9 cellular contexts compared by ENCODE assay signal in the genomic region with DNA sequence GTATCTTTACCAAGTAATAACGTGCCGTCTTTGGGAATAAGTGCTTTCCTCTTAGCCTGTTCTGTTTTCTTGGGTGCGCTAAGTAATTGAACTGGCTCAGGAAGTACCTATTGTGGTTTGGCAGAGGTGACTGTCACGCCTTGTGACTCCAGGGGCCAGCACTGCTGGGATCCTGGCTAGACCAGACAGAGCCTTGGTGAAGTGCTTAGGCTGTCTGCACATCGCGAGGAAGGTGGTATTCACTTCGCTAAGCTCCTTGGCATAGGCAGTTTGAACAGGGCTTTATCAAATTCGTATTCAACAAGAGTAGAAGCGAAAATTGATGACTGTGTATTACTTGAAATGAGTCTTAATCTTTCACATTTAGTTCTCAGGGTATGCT. TPM values are rescaled to one million over a fixed set of nuclear protein-coding genes. Genes with fewer than 3 reads are reported as not detected.
A peak's percentile ranks its signal among the peaks of the same experiment; 100 is the strongest.
DNase-seq lines count a peak whose midpoint lies in the region; ATAC-seq lines count a peak whose summit lies in the region.
"Had no signal": no experiment of that assay in that cellular context is flagged by ENCODE, and none has a peak within 500 bp of the region (broad histone marks: within the 10 kb centered on the region; RNA-seq: fewer than 3 reads in every experiment).

No MANE protein-coding gene starts in this region.

- DNase-seq in NCI-H1436 (lab: John Stamatoyannopoulos, UW), result peak; percentile 17
- DNase-seq in NCI-H1436 treated with DMSO at 0.1 percent for 48 hours (lab: John Stamatoyannopoulos, UW), result no peak
- peak; percentile 35 for DNase-seq in activated T-helper 1 cell treated with Interleukin-2 at 50 U/mL for 16 hours (ENCODE audit: low read depth)
- peak; percentile 45 for DNase-seq in naive B cell
- no peak for DNase-seq in occipital lobe (lab: John Stamatoyannopoulos, UW)
- no peak for DNase-seq in UCSD-AML1 (lab: John Stamatoyannopoulos, UW; ENCODE audit: unreplicated experiment)
- DNase-seq: left cardiac atrium had no signal

- peaks cover 0 to 10% (median 5%) of the 10 kb centered on the region in 3 donors for H3K27me3 Mint-ChIP-seq in naive B cell

- ATAC-seq in HG03378 (IDR thresholded peaks at IDR 0.05; ENCODE audit: unreplicated experiment) (peak; percentile 42), naive B cell (ENCODE audit: low read depth in 2 of 2) (peak; percentile 89 to 93), GM18520 (IDR thresholded peaks at IDR 0.05; ENCODE audit: unreplicated experiment) (no peak)

- H3K9me3 Mint-ChIP-seq in naive B cell, result no peaks in the 10 kb centered on the region

- peaks cover 12 to 21% (median 14%) of the 10 kb centered on the region in 3 donors for H3K4me1 Mint-ChIP-seq in naive B cell

- H3K36me3 Mint-ChIP-seq in naive B cell, result peaks cover 0 to 7% of the 10 kb centered on the region in 2 donors

- H3K4me3 Mint-ChIP-seq in naive B cell, result peak overlapping the region in 7 of 8 donors; percentile 32 to 80 (median 65)

- peak overlapping the region in 2 of 6 donors; percentile 17 to 91 for H3K27ac Mint-ChIP-seq in naive B cell

RNA-seq across cellular contexts. Expression of gene PRDM1, which starts 17.6 kb away (rescaled TPM):
- polyA plus RNA-seq in naive B cell (ENCODE audit: low read depth in 6 of 6), result 1 to 10 TPM in 3 of 6 donors, under 1 TPM in 2, not detected in 1; 0.62 to 4.2 (median 2.9) TPM
- total RNA-seq in occipital lobe, result 1.4 TPM

Comparison
In these comparisons a context has a peak if more than half of its experiments do, and no peak if none do; other contexts are left out.
1. DNase-seq: peak in NCI-H1436 (single experiment), activated T-helper 1 cell treated with Interleukin-2 at 50 U/mL for 16 hours (single experiment) and naive B cell (single experiment); none in NCI-H1436 treated with DMSO at 0.1 percent for 48 hours (single experiment), occipital lobe (single experiment) and UCSD-AML1 (single experiment).